In the genomic region with DNA sequence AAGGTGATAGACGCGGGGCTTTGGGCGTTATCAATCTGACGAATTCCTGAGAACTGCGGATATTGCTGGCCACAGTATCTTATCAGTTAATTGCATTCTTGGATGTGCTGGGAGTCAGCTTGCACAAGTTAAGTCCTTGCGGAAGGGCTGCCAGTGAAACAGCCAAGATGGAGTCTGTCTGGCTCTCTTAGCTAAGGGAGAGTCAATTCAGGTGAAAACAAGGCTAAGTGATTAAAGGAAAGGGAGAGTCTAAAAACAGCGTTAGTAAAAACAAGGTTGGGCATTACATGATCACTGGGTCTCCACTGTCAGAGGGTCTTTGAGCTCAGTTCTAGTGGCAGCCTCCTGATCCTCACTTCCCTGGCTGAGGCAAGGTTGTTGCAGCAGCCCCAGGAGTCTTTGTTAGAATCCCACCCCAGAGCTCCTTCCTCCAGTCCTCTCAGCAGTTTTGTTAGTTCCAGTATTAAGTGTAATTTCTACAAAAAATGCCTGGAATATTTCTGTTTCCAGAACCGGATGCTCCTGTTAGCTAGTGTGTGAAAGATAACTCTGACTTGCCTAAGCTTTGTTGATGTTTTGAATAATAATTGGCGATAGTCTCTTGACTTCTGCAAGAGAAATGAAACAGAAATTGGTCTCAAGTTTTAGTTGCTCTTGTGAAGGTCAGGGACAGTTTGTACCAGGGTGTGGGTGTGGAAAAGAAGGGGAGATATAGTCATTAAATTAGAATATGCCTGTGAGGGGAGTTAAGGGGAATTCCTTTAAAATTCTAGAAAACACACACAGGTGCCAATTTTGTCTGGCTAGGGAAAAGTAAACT, we compare ENCODE assay signal across 8 cellular contexts. TPM values are rescaled to one million over a fixed set of nuclear protein-coding genes. Genes with fewer than 3 reads are reported as not detected.
DNase-seq lines count a peak whose midpoint lies in the region; ATAC-seq, FAIRE-seq and TF ChIP-seq lines count a peak whose summit lies in the region.

No MANE protein-coding gene starts in this region.

- H3K23ac ChIP-seq in mesenchymal stem cell (ENCODE audit: low read length in 2 of 2): no peak overlapping the region

- peak overlapping the region; percentile 42 to 70 for H3K18ac ChIP-seq in mesenchymal stem cell (ENCODE audit: low read depth in 1 of 2, low read length in 2 of 2)

- no peak overlapping the region for H2BK5ac ChIP-seq in mesenchymal stem cell (ENCODE audit: low read depth, low read length, poor library complexity, severe bottlenecking)

- H3K27ac ChIP-seq in astrocyte (ENCODE audit: low read depth, low read length): peak overlapping the region; percentile 98
- peak overlapping the region; percentile 96 for H3K27ac ChIP-seq in mesenchymal stem cell (ENCODE audit: low read length, poor library complexity, severe bottlenecking)

- H2AK5ac ChIP-seq in mesenchymal stem cell (ENCODE audit: low read length, severe bottlenecking): peak overlapping the region; percentile 97

- H3K14ac ChIP-seq in mesenchymal stem cell (ENCODE audit: low read length in 2 of 2): no peak overlapping the region

- FAIRE-seq in astrocyte (lab: Jason Lieb, UNC): no peak

- H2BK120ac ChIP-seq in mesenchymal stem cell (ENCODE audit: low read depth, low read length): peak overlapping the region; percentile 42

- peak overlapping the region; percentile 3 for H3K4me3 ChIP-seq in astrocyte (ENCODE audit: insufficient read depth, low read depth, low read length)
- H3K4me3 ChIP-seq in mesenchymal stem cell (ENCODE audit: insufficient read depth in 1 of 2, low read depth in 1 of 2, low read length in 2 of 2): peak overlapping the region in 1 of 2 experiments; percentile 61

- H2AFZ ChIP-seq in astrocyte (ENCODE audit: low read depth, low read length): no peak overlapping the region
- H2AFZ ChIP-seq in mesenchymal stem cell (ENCODE audit: low read depth, low read length): no peak overlapping the region

- H3K36me3 Mint-ChIP-seq in astrocyte (ENCODE audit: low read depth, unreplicated experiment): peaks cover 1% of the 10 kb centered on the region

- no peak for TF ChIP-seq CTCF in astrocyte (IDR thresholded peaks at IDR 0.05; ENCODE audit: insufficient read depth, low read depth, low read length)

- no peaks in the 10 kb centered on the region for H3K27me3 Mint-ChIP-seq in astrocyte (ENCODE audit: low read depth, unreplicated experiment)

- no peak overlapping the region for H3K4me3 Mint-ChIP-seq in astrocyte (ENCODE audit: unreplicated experiment)

- H3K4ac ChIP-seq in mesenchymal stem cell (ENCODE audit: low read depth in 1 of 2, low read length in 2 of 2): peak overlapping the region in 1 of 2 experiments; percentile 49

- H4K20me1 ChIP-seq in astrocyte (ENCODE audit: insufficient read depth, low read length): no peaks in the 10 kb centered on the region

- peak overlapping the region in 1 of 2 experiments; percentile 18 for H2BK12ac ChIP-seq in mesenchymal stem cell (ENCODE audit: low read length in 2 of 2)

- H3K4me1 Mint-ChIP-seq in astrocyte (ENCODE audit: low read depth, unreplicated experiment): peaks cover 61% of the 10 kb centered on the region

- H3K36me3 ChIP-seq in astrocyte (ENCODE audit: insufficient read depth, low read length): no peaks in the 10 kb centered on the region
- peaks cover 0 to 6% of the 10 kb centered on the region in 2 experiments for H3K36me3 ChIP-seq in mesenchymal stem cell (ENCODE audit: control insufficient read depth in 1 of 2, insufficient read depth in 2 of 2, low read depth in 1 of 2, low read length in 2 of 2)

- H4K8ac ChIP-seq in mesenchymal stem cell (ENCODE audit: low read length): peak overlapping the region; percentile 76

- ATAC-seq in GM18867 (IDR thresholded peaks at IDR 0.05; ENCODE audit: unreplicated experiment): peak; percentile 23
- ATAC-seq in HG03139 (IDR thresholded peaks at IDR 0.05; ENCODE audit: unreplicated experiment): peak; percentile 26

- peak; percentile 59 for DNase-seq in astrocyte (ENCODE audit: low read depth)
- peak; percentile 58 for DNase-seq in mesenchymal stem cell
- DNase-seq in NCI-H748 (lab: John Stamatoyannopoulos, UW; ENCODE audit: unreplicated experiment): no peak
- DNase-seq in NAMALWA (ENCODE audit: low spot score): no peak
- DNase-seq in NK-92 (lab: John Stamatoyannopoulos, UW; ENCODE audit: unreplicated experiment): no peak
- no peak for DNase-seq in NCI-H2227 (lab: John Stamatoyannopoulos, UW; ENCODE audit: unreplicated experiment)

- H3K9me3 Mint-ChIP-seq in astrocyte (ENCODE audit: unreplicated experiment): no peaks in the 10 kb centered on the region

- H2BK15ac ChIP-seq in mesenchymal stem cell (ENCODE audit: low read depth, poor library complexity, severe bottlenecking): no peak overlapping the region

- peak overlapping the region; percentile 72 for H4K91ac ChIP-seq in mesenchymal stem cell (ENCODE audit: low read length)

- H3K79me1 ChIP-seq in mesenchymal stem cell (replicated peaks; ENCODE audit: low read length, poor library complexity, severe bottlenecking): no peaks in the 10 kb centered on the region

- peak overlapping the region; percentile 93 for H3K27ac Mint-ChIP-seq in astrocyte (ENCODE audit: unreplicated experiment)

- 23% methylated on average over 9 of the region's 9 CpGs for WGBS in mesenchymal stem cell

- H3K9me3 ChIP-seq in astrocyte (ENCODE audit: insufficient read depth, low read depth, low read length) (no peaks in the 10 kb centered on the region), mesenchymal stem cell (ENCODE audit: control insufficient read depth, low read length) (no peaks in the 10 kb centered on the region)

- H3K27me3 ChIP-seq in astrocyte (ENCODE audit: insufficient read depth, low read length): no peaks in the 10 kb centered on the region
- H3K27me3 ChIP-seq in mesenchymal stem cell (ENCODE audit: control insufficient read depth in 1 of 2, insufficient read depth in 1 of 2, low read length in 2 of 2): no peaks in the 10 kb centered on the region

- H3K9ac ChIP-seq in astrocyte (ENCODE audit: low read length): peak overlapping the region; percentile 68
- peak overlapping the region; percentile 80 for H3K9ac ChIP-seq in mesenchymal stem cell (ENCODE audit: low read length)

- H3K4me1 ChIP-seq in astrocyte (ENCODE audit: insufficient read depth, low read length) (peaks cover 58% of the 10 kb centered on the region), mesenchymal stem cell (ENCODE audit: control insufficient read depth, insufficient read depth, low read depth, low read length) (peaks cover 33% of the 10 kb centered on the region)

- H3K4me2 ChIP-seq in astrocyte (ENCODE audit: low read length): peak overlapping the region; percentile 72
- peak overlapping the region; percentile 20 for H3K4me2 ChIP-seq in mesenchymal stem cell (ENCODE audit: low read length, poor library complexity, severe bottlenecking)

- peaks cover 76% of the 10 kb centered on the region for H3K79me2 ChIP-seq in astrocyte (ENCODE audit: insufficient read depth, low read length)

RNA-seq across cellular contexts. Expression of a gene that starts 10.6 kb away (rescaled TPM):
- 34.9 and 47.5 TPM in 2 replicates for total RNA-seq in astrocyte
- polyA plus RNA-seq in mesenchymal stem cell (2013, experiment 1 of 2): 25.5 TPM
- 25.2 TPM for polyA plus RNA-seq in mesenchymal stem cell (2013, experiment 2 of 2)

RNA-seq across cellular contexts. Expression of a gene that starts 54.7 kb away (rescaled TPM):
- 110 and 115 TPM in 2 replicates for total RNA-seq in astrocyte
- polyA plus RNA-seq in mesenchymal stem cell (2013, experiment 1 of 2): 145 TPM
- 144 TPM for polyA plus RNA-seq in mesenchymal stem cell (2013, experiment 2 of 2)

RNA-seq across cellular contexts. Expression of a gene that starts 55.0 kb away (rescaled TPM):
- 21.2 and 21.8 TPM in 2 replicates for total RNA-seq in astrocyte
- polyA plus RNA-seq in mesenchymal stem cell (2013, experiment 1 of 2): 4.5 TPM
- polyA plus RNA-seq in mesenchymal stem cell (2013, experiment 2 of 2): 4.3 TPM

RNA-seq across cellular contexts. Expression of a gene that starts 56.4 kb away (rescaled TPM):
- 0.43 and 1.2 TPM in 2 replicates for total RNA-seq in astrocyte
- polyA plus RNA-seq in mesenchymal stem cell (2013, experiment 1 of 2): 0.47 TPM
- polyA plus RNA-seq in mesenchymal stem cell (2013, experiment 2 of 2): 0.53 TPM

Comparison
In these comparisons a context has a peak if more than half of its experiments do, and no peak if none do; other contexts are left out.
1. DNase-seq: peak in astrocyte (single experiment) and mesenchymal stem cell (single experiment); none in NCI-H748 (single experiment), NAMALWA (single experiment), NK-92 (single experiment) and NCI-H2227 (single experiment).